Comparison of ENCODE assay signal across 8 cellular contexts in genomic region chr19:996051-996838, GRCh38. TPM values are rescaled to one million over a fixed set of nuclear protein-coding genes. Genes with fewer than 3 reads are reported as not detected.
DNase-seq lines count a peak whose midpoint lies in the region; ATAC-seq, FAIRE-seq and TF ChIP-seq lines count a peak whose summit lies in the region.

No MANE protein-coding gene starts in this region.

- H4K20me1 ChIP-seq in neural progenitor cell (ENCODE audit: low read depth): peaks cover 18% of the 10 kb centered on the region

- FAIRE-seq in bronchial epithelial cell (lab: Jason Lieb, UNC): no peak

- H3K4me3 ChIP-seq in AG10803 (ENCODE audit: low read length): peak overlapping the region; percentile 3
- H3K4me3 ChIP-seq in bronchial epithelial cell (ENCODE audit: low read depth, low read length): peak overlapping the region; percentile 27
- peak overlapping the region; percentile 9 for H3K4me3 ChIP-seq in neural progenitor cell
- no peak overlapping the region for H3K4me3 ChIP-seq in sigmoid colon

- peak overlapping the region; percentile 87 to 92 (median 89) for H3K27ac Mint-ChIP-seq in IgD-negative memory B cell
- no peak overlapping the region for H3K27ac Mint-ChIP-seq in neural progenitor cell
- H3K27ac Mint-ChIP-seq in chondrocyte (ENCODE audit: unreplicated experiment): no peak overlapping the region
- H3K27ac Mint-ChIP-seq in osteocyte (ENCODE audit: unreplicated experiment): no peak overlapping the region

- peaks cover 12% of the 10 kb centered on the region for H3F3A ChIP-seq in neural progenitor cell (ENCODE audit: low read depth)

- H3K27me3 Mint-ChIP-seq in IgD-negative memory B cell: peaks cover 32% of the 10 kb centered on the region
- peaks cover 37% of the 10 kb centered on the region for H3K27me3 Mint-ChIP-seq in neural progenitor cell (ENCODE audit: insufficient read depth, low read depth)
- peaks cover 24% of the 10 kb centered on the region for H3K27me3 Mint-ChIP-seq in chondrocyte (ENCODE audit: low read depth)
- peaks cover 28% of the 10 kb centered on the region for H3K27me3 Mint-ChIP-seq in osteocyte (ENCODE audit: unreplicated experiment)

- H3K4me3 Mint-ChIP-seq in IgD-negative memory B cell: peak overlapping the region in 3 of 4 donors; percentile 48 to 53 (median 49)
- H3K4me3 Mint-ChIP-seq in neural progenitor cell: no peak overlapping the region
- H3K4me3 Mint-ChIP-seq in chondrocyte (ENCODE audit: unreplicated experiment): no peak overlapping the region
- H3K4me3 Mint-ChIP-seq in osteocyte (ENCODE audit: unreplicated experiment): no peak overlapping the region

- H3K36me3 ChIP-seq in bronchial epithelial cell (ENCODE audit: control insufficient read depth, insufficient read depth, low read length): peaks cover 3% of the 10 kb centered on the region
- H3K36me3 ChIP-seq in neural progenitor cell: no peaks in the 10 kb centered on the region
- peaks cover 0 to 29% (median 6%) of the 10 kb centered on the region in 4 donors for H3K36me3 ChIP-seq in sigmoid colon

- no peak for TF ChIP-seq POLR2A in sigmoid colon (IDR thresholded peaks at IDR 0.05)

- H3K9me3 ChIP-seq in neural progenitor cell (ENCODE audit: low read depth): no peaks in the 10 kb centered on the region
- no peaks in the 10 kb centered on the region for H3K9me3 ChIP-seq in sigmoid colon

- WGBS in sigmoid colon, 2 donors: 5 to 15% methylated on average over 64 of the region's 64 CpGs

- DNase-seq in AG10803 (ENCODE audit: low read depth) (peak; percentile 37), bronchial epithelial cell (ENCODE audit: low read depth) (peak; percentile 54), neural progenitor cell (ENCODE audit: low spot score) (peak; percentile 62), sigmoid colon (no peak), chondrocyte (ENCODE audit: low spot score) (no peak), osteocyte (ENCODE audit: extremely low spot score, unreplicated experiment) (no peak)

- TF ChIP-seq EP300 in sigmoid colon (IDR thresholded peaks at IDR 0.05): no peak

- H3K4me1 Mint-ChIP-seq in IgD-negative memory B cell (peaks cover 0 to 7% (median 7%) of the 10 kb centered on the region in 3 donors), neural progenitor cell (peaks cover 12% of the 10 kb centered on the region), chondrocyte (ENCODE audit: low read depth) (peaks cover 6% of the 10 kb centered on the region), osteocyte (ENCODE audit: unreplicated experiment) (peaks cover 5% of the 10 kb centered on the region)

- H3K27ac ChIP-seq in neural progenitor cell: no peak overlapping the region
- no peak overlapping the region for H3K27ac ChIP-seq in sigmoid colon

- peak overlapping the region; percentile 52 for H3K4me2 ChIP-seq in neural progenitor cell

- intact Hi-C loops in sigmoid colon (cut with DNase I): no loop called here

- TF ChIP-seq CTCF in AG10803 (conservative IDR thresholded peaks at IDR 0.05; ENCODE audit: low read length): no peak
- no peak for TF ChIP-seq CTCF in bronchial epithelial cell (IDR thresholded peaks at IDR 0.05; ENCODE audit: insufficient read depth, low read length, severe bottlenecking)
- no peak for TF ChIP-seq CTCF in neural progenitor cell (IDR thresholded peaks at IDR 0.05)
- TF ChIP-seq CTCF in sigmoid colon (IDR thresholded peaks at IDR 0.05): no peak
- no peak for TF ChIP-seq CTCF in chondrocyte (IDR thresholded peaks at IDR 0.05)
- no peak for TF ChIP-seq CTCF in osteocyte (IDR thresholded peaks at IDR 0.05)

- H3K9me3 Mint-ChIP-seq in IgD-negative memory B cell (no peaks in the 10 kb centered on the region), neural progenitor cell (peaks cover 3% of the 10 kb centered on the region), chondrocyte (ENCODE audit: low read depth) (no peaks in the 10 kb centered on the region), osteocyte (ENCODE audit: unreplicated experiment) (no peaks in the 10 kb centered on the region)

- H3K27me3 ChIP-seq in bronchial epithelial cell (ENCODE audit: control insufficient read depth, insufficient read depth, low read length) (peaks cover 12% of the 10 kb centered on the region), neural progenitor cell (peaks cover 63% of the 10 kb centered on the region), sigmoid colon (peaks cover 38 to 68% (median 56%) of the 10 kb centered on the region in 3 donors)

- H3K9ac ChIP-seq in neural progenitor cell: no peak overlapping the region

- ATAC-seq in activated CD4-positive, CD25-positive, alpha-beta regulatory T cell treated with anti-CD3 and anti-CD28 coated beads, Interleukin-2, amount 50 U/mL, for 24 hours: peak; percentile 46 to 64

- peaks cover 4% of the 10 kb centered on the region for H3K4me1 ChIP-seq in neural progenitor cell
- H3K4me1 ChIP-seq in sigmoid colon: peaks cover 0 to 25% (median 21%) of the 10 kb centered on the region in 4 donors

- no peak overlapping the region for H2AFZ ChIP-seq in neural progenitor cell (replicated peaks)

- H3K79me2 ChIP-seq in neural progenitor cell (ENCODE audit: low read depth): no peaks in the 10 kb centered on the region

- peaks cover 2% of the 10 kb centered on the region for H3K36me3 Mint-ChIP-seq in IgD-negative memory B cell
- H3K36me3 Mint-ChIP-seq in neural progenitor cell: peaks cover 2% of the 10 kb centered on the region
- peaks cover 4% of the 10 kb centered on the region for H3K36me3 Mint-ChIP-seq in chondrocyte (ENCODE audit: low read depth)
- no peaks in the 10 kb centered on the region for H3K36me3 Mint-ChIP-seq in osteocyte (ENCODE audit: unreplicated experiment)

RNA-seq across cellular contexts. Expression of gene GRIN3B, which starts 4.0 kb away (rescaled TPM):
- polyA plus RNA-seq in IgD-negative memory B cell (not detected), sigmoid colon (under 1 TPM in 1 of 3 donors, not detected in 2; 0.04 TPM)
- total RNA-seq in bronchial epithelial cell (0.26 and 0.38 TPM in 2 replicates), neural progenitor cell (ENCODE audit: low replicate concordance) (5.4 and 5.9 TPM in 2 replicates), sigmoid colon (under 1 TPM in 1 of 4 donors, not detected in 3; 0.14 TPM), chondrocyte (0.31 to 0.67 TPM (median 0.33 TPM) in 3 replicates), osteocyte (0.46 TPM in 1 of 2 replicates, not detected in the other)

RNA-seq across cellular contexts. Expression of gene WDR18, which starts 12.1 kb away (rescaled TPM):
- polyA plus RNA-seq in IgD-negative memory B cell: 53.4 TPM
- 36.3 and 68.2 TPM in 2 replicates for total RNA-seq in bronchial epithelial cell
- total RNA-seq in neural progenitor cell (ENCODE audit: low replicate concordance): 38.6 and 156 TPM in 2 replicates
- 10 to 100 TPM; 14.3 to 33.1 (median 30.4) TPM for total RNA-seq in sigmoid colon
- polyA plus RNA-seq in sigmoid colon: 10 to 100 TPM; 22.4 to 65.8 (median 43.8) TPM
- total RNA-seq in chondrocyte: 42.1 to 48.5 TPM (median 48.0 TPM) in 3 replicates
- 60.2 and 61.2 TPM in 2 replicates for total RNA-seq in osteocyte

RNA-seq across cellular contexts. Expression of gene TMEM259, which starts 24.7 kb away (rescaled TPM):
- polyA plus RNA-seq in IgD-negative memory B cell (82.6 TPM), sigmoid colon (100 to 1,000 TPM in 1 of 3 donors, 10 to 100 TPM in 2; 19.2 to 232 (median 25.9) TPM)
- total RNA-seq in bronchial epithelial cell (54.8 and 65.9 TPM in 2 replicates), neural progenitor cell (ENCODE audit: low replicate concordance) (31.7 and 175 TPM in 2 replicates), sigmoid colon (100 to 1,000 TPM in 2 of 4 donors, 10 to 100 TPM in 2; 85.6 to 174 (median 126) TPM), chondrocyte (120 to 130 TPM (median 120 TPM) in 3 replicates), osteocyte (149 and 157 TPM in 2 replicates)

RNA-seq across cellular contexts. Expression of gene RNU6-2, which starts 25.1 kb away (rescaled TPM):
- polyA plus RNA-seq in IgD-negative memory B cell (not detected), sigmoid colon (not detected)
- total RNA-seq in bronchial epithelial cell (not detected in 2 replicates), neural progenitor cell (ENCODE audit: low replicate concordance) (not detected in 2 replicates), sigmoid colon (not detected), chondrocyte (not detected in 3 replicates), osteocyte (not detected in 2 replicates)

RNA-seq across cellular contexts. Expression of gene CNN2, which starts 30.2 kb away (rescaled TPM):
- polyA plus RNA-seq in IgD-negative memory B cell (596 TPM), sigmoid colon (100 to 1,000 TPM in 1 of 3 donors, 10 to 100 TPM in 2; 48.0 to 115 (median 53.9) TPM)
- total RNA-seq in bronchial epithelial cell (96.9 and 189 TPM in 2 replicates), neural progenitor cell (ENCODE audit: low replicate concordance) (131 and 196 TPM in 2 replicates), sigmoid colon (10 to 100 TPM; 25.5 to 59.0 (median 36.3) TPM), chondrocyte (258 to 363 TPM (median 357 TPM) in 3 replicates), osteocyte (318 and 327 TPM in 2 replicates)

Comparison
In these comparisons a context has a peak if more than half of its experiments do, and no peak if none do; other contexts are left out.
1. DNase-seq: peak in AG10803 (single experiment), bronchial epithelial cell (single experiment) and neural progenitor cell (single experiment); none in sigmoid colon (single experiment), chondrocyte (single experiment) and osteocyte (single experiment).
2. H3K4me3 ChIP-seq: peak in AG10803 (single experiment), bronchial epithelial cell (single experiment) and neural progenitor cell (single experiment); none in sigmoid colon (0 of 4).
3. H3K27ac Mint-ChIP-seq: peak in IgD-negative memory B cell (3 of 3); none in neural progenitor cell (single experiment), chondrocyte (single experiment) and osteocyte (single experiment).
4. H3K4me3 Mint-ChIP-seq: peak in IgD-negative memory B cell (3 of 4); none in neural progenitor cell (single experiment), chondrocyte (single experiment) and osteocyte (single experiment).